In the genomic region with DNA sequence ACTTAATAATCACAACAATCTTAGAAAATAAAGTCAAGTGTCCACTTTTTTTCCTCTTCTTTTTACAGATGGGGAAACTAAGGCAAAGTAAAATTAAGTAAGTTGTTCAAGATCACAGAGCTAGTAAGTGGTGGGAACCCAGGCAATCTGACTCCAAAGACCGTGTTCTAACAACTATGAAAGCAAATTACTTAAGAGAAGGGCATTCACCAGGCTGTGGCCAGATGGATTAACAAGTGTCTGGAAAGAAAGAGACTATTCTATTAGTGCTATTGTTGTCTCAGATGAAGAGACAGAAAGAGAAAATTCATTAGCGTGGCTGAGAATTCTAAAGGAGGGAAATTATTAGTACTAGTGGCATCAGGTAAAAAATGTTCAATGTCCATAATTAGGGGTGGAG, we compare ENCODE assay signal across 20 cellular contexts. TPM values are rescaled to one million over a fixed set of nuclear protein-coding genes. Genes with fewer than 3 reads are reported as not detected.
DNase-seq lines count a peak whose midpoint lies in the region; ATAC-seq, FAIRE-seq and TF ChIP-seq lines count a peak whose summit lies in the region.
"Had no signal": no experiment of that assay in that cellular context is flagged by ENCODE, and none has a peak within 500 bp of the region (broad histone marks: within the 10 kb centered on the region; RNA-seq: fewer than 3 reads in every experiment).

No MANE protein-coding gene starts in this region.

- H3K27ac ChIP-seq in brain microvascular endothelial cell (peak overlapping the region; percentile 86), keratinocyte (ENCODE audit: control insufficient read depth, insufficient read depth, low read length) (peak overlapping the region; percentile 69)
- H3K27ac ChIP-seq: neutrophil had no signal

- ATAC-seq in GM19395 (IDR thresholded peaks at IDR 0.05; ENCODE audit: unreplicated experiment) (no peak), HG02678 (IDR thresholded peaks at IDR 0.05; ENCODE audit: unreplicated experiment) (no peak)
- ATAC-seq: activated T-cell treated with anti-CD3 and anti-CD28 coated beads, Interleukin-2, amount 50 U/mL, for 4 hours had no signal

- H3K27me3 Mint-ChIP-seq in HFFc6 (ENCODE audit: insufficient read depth) (no peaks in the 10 kb centered on the region), progenitor cell of endocrine pancreas (no peaks in the 10 kb centered on the region)

- H3K36me3 Mint-ChIP-seq in HFFc6 (ENCODE audit: low read depth) (peaks cover 5% of the 10 kb centered on the region; the same call in 1 of the 2 replicates), progenitor cell of endocrine pancreas (ENCODE audit: insufficient read depth) (peaks cover 29% of the 10 kb centered on the region)
- H3K36me3 Mint-ChIP-seq: CD4-positive, alpha-beta memory T cell had no signal

- H3K9me3 Mint-ChIP-seq in HFFc6 (no peaks in the 10 kb centered on the region), progenitor cell of endocrine pancreas (ENCODE audit: low read depth) (no peaks in the 10 kb centered on the region)
- H3K9me3 Mint-ChIP-seq: activated T-cell treated with anti-CD3 and anti-CD28 coated beads, Interleukin-2, amount 50 U/mL, for 4 hours; CD4-positive, alpha-beta memory T cell had no signal

- H3K4me3 ChIP-seq in brain microvascular endothelial cell (ENCODE audit: low read depth, low read length) (no peak overlapping the region), keratinocyte (ENCODE audit: control insufficient read depth in 2 of 3, extremely low read depth in 1 of 3, insufficient read depth in 2 of 3, low read depth in 1 of 3, low read length in 3 of 3) (no peak overlapping the region)

- H3K4me1 Mint-ChIP-seq in HFFc6 (ENCODE audit: low read depth) (peaks cover 42% of the 10 kb centered on the region), progenitor cell of endocrine pancreas (ENCODE audit: low read depth) (peaks cover 32% of the 10 kb centered on the region)
- H3K4me1 Mint-ChIP-seq: CD4-positive, alpha-beta memory T cell had no signal

- H3K27ac Mint-ChIP-seq in HFFc6, result peak overlapping the region; percentile 84
- peak overlapping the region; percentile 53 for H3K27ac Mint-ChIP-seq in progenitor cell of endocrine pancreas
- H3K27ac Mint-ChIP-seq: CD4-positive, alpha-beta memory T cell had no signal

- in situ Hi-C loops in brain microvascular endothelial cell (cut with HindIII; ENCODE audit: low pct_ligation_motif_present, low sequenced_read_pairs), result no loop called here

- H2AFZ ChIP-seq in keratinocyte (ENCODE audit: control insufficient read depth, low read length), result no peak overlapping the region

- H3K27me3 ChIP-seq in brain microvascular endothelial cell (replicated peaks) (no peaks in the 10 kb centered on the region), keratinocyte (ENCODE audit: control insufficient read depth, extremely low read depth, insufficient read depth, low read length) (no peaks in the 10 kb centered on the region)
- H3K27me3 ChIP-seq: neutrophil had no signal

- H3K4me2 ChIP-seq in keratinocyte (ENCODE audit: control insufficient read depth, extremely low read depth, insufficient read depth, low read depth, low read length), result no peak overlapping the region

- dilution Hi-C loops in keratinocyte (cut with MboI; ENCODE audit: extremely low pct_ligation_motif_present, low sequenced_read_pairs), result no loop called here

- H3K9me3 ChIP-seq in keratinocyte (ENCODE audit: control insufficient read depth, low read depth, low read length), result no peaks in the 10 kb centered on the region
- H3K9me3 ChIP-seq: neutrophil had no signal

- no peak for FAIRE-seq in keratinocyte (lab: Jason Lieb, UNC)
- FAIRE-seq: GM18507 had no signal

- no peak for TF ChIP-seq CTCF in HFFc6 (IDR thresholded peaks at IDR 0.05)
- TF ChIP-seq CTCF in brain microvascular endothelial cell (IDR thresholded peaks at IDR 0.05; ENCODE audit: low read depth, low read length, missing control alignments), result no peak
- no peak for TF ChIP-seq CTCF in keratinocyte (optimal IDR thresholded peaks at IDR 0.05 in 1 of 3, IDR thresholded peaks at IDR 0.05 in 1 of 3, conservative IDR thresholded peaks at IDR 0.05 in 1 of 3; ENCODE audit: extremely low read depth in 1 of 3, insufficient read depth in 2 of 3, low read length in 3 of 3)
- no peak for TF ChIP-seq CTCF in progenitor cell of endocrine pancreas (IDR thresholded peaks at IDR 0.05; ENCODE audit: unreplicated experiment)

- H3K9me1 ChIP-seq in keratinocyte (ENCODE audit: control insufficient read depth, extremely low read depth, insufficient read depth, low read length), result no peaks in the 10 kb centered on the region

- peaks cover 25% of the 10 kb centered on the region for H3K4me1 ChIP-seq in keratinocyte (ENCODE audit: control insufficient read depth, extremely low read depth, insufficient read depth, low read length)

- peaks cover 6% of the 10 kb centered on the region for H3K36me3 ChIP-seq in brain microvascular endothelial cell (replicated peaks)
- H3K36me3 ChIP-seq in keratinocyte (ENCODE audit: control insufficient read depth in 2 of 2, extremely low read depth in 1 of 2, insufficient read depth in 2 of 2, low read length in 2 of 2), result peaks cover 3 to 22% of the 10 kb centered on the region in 2 experiments
- H3K36me3 ChIP-seq: neutrophil had no signal

- no peak overlapping the region for H3K9ac ChIP-seq in keratinocyte (ENCODE audit: control insufficient read depth, extremely low read depth, insufficient read depth, low read length)

- peaks cover 51% of the 10 kb centered on the region for H3K79me2 ChIP-seq in keratinocyte (ENCODE audit: control insufficient read depth, insufficient read depth, low read length)

- no peak overlapping the region for H3K4me3 Mint-ChIP-seq in HFFc6
- no peak overlapping the region for H3K4me3 Mint-ChIP-seq in progenitor cell of endocrine pancreas (ENCODE audit: low read depth)
- H3K4me3 Mint-ChIP-seq: activated T-cell treated with anti-CD3 and anti-CD28 coated beads, Interleukin-2, amount 50 U/mL, for 4 hours; CD4-positive, alpha-beta memory T cell had no signal

- DNase-seq in HFFc6 (no peak), brain microvascular endothelial cell (no peak), keratinocyte (ENCODE audit: low read depth, low spot score) (no peak), progenitor cell of endocrine pancreas (ENCODE audit: low spot score, unreplicated experiment) (no peak), NCI-H1092 (lab: John Stamatoyannopoulos, UW) (no peak), NCI-H2171 (lab: John Stamatoyannopoulos, UW) (no peak)
- DNase-seq: activated naive CD4-positive, alpha-beta T cell treated with Interleukin-2 at 50 U/mL for 16 hours; activated T-cell treated with anti-CD3 and anti-CD28 coated beads, Interleukin-2, amount 50 U/mL, for 4 hours; CD4-positive, alpha-beta memory T cell; central memory CD4-positive, alpha-beta T cell; glutamatergic neuron; NCI-H187; NCI-H2227 treated with DMSO at 0.1 percent for 48 hours; retina; stimulated activated CD4-positive, alpha-beta T cell treated with anti-CD3 and anti-CD28 coated beads, Interleukin-4, amount 100 ng/mL, for 24 hours; stimulated activated naive CD4-positive, alpha-beta T cell treated with Interleukin-2 at 50 U/mL for 16 hours had no signal

- H4K20me1 ChIP-seq in keratinocyte (ENCODE audit: control insufficient read depth, extremely low read depth, insufficient read depth, low read length), result no peaks in the 10 kb centered on the region

RNA-seq across cellular contexts. Expression of a gene that starts 48.5 kb away (rescaled TPM):
- total RNA-seq in HFFc6 (2021; fragmentation: NEBNext Ultra II Directional; extraction: Animal tissue kit (Norgen Biotek cat#: 25700)), result 1 to 10 TPM; 5.5 to 6.6 (median 6.0) TPM
- 40.4 to 54.2 TPM (median 50.8 TPM) in 3 replicates for polyA plus RNA-seq in keratinocyte
- polyA plus RNA-seq in keratinocyte (2011; ENCODE audit: low read depth), result 6.6 TPM
- polyA plus RNA-seq in keratinocyte (2011; cell fraction: cytosol; rRNA removed), result 25.0 and 52.1 TPM in 2 replicates
- polyA plus RNA-seq in keratinocyte (2011; cell fraction: nucleus; rRNA removed), result 75.5 and 92.1 TPM in 2 replicates
- 9.7 and 34.8 TPM in 2 replicates for polyA plus RNA-seq in keratinocyte (2012; ENCODE audit: low replicate concordance)
- polyA minus RNA-seq in keratinocyte, result 16.1 to 84.1 TPM (median 45.5 TPM) in 3 replicates
- 58.5 TPM for polyA minus RNA-seq in keratinocyte (2011; cell fraction: cytosol; rRNA and poly(A)+ RNA removed)
- polyA minus RNA-seq in keratinocyte (2011; cell fraction: nucleus; rRNA and poly(A)+ RNA removed), result 60.4 and 108 TPM in 2 replicates
- total RNA-seq in progenitor cell of endocrine pancreas, result 62.7 and 68.2 TPM in 2 replicates

RNA-seq across cellular contexts. Expression of a gene that starts 48.9 kb away (rescaled TPM):
- total RNA-seq in HFFc6 (2021; fragmentation: NEBNext Ultra II Directional; extraction: Animal tissue kit (Norgen Biotek cat#: 25700)), result 10 to 100 TPM; 61.8 to 69.0 (median 66.2) TPM
- polyA plus RNA-seq in keratinocyte, result 106 to 183 TPM (median 169 TPM) in 3 replicates
- polyA plus RNA-seq in keratinocyte (2011; ENCODE audit: low read depth), result 123 TPM
- polyA plus RNA-seq in keratinocyte (2011; cell fraction: cytosol; rRNA removed), result 78.2 and 178 TPM in 2 replicates
- 163 and 205 TPM in 2 replicates for polyA plus RNA-seq in keratinocyte (2011; cell fraction: nucleus; rRNA removed)
- 35.9 and 70.7 TPM in 2 replicates for polyA plus RNA-seq in keratinocyte (2012; ENCODE audit: low replicate concordance)
- 32.8 to 160 TPM (median 127 TPM) in 3 replicates for polyA minus RNA-seq in keratinocyte
- polyA minus RNA-seq in keratinocyte (2011; cell fraction: cytosol; rRNA and poly(A)+ RNA removed), result 69.1 TPM
- polyA minus RNA-seq in keratinocyte (2011; cell fraction: nucleus; rRNA and poly(A)+ RNA removed), result 104 and 211 TPM in 2 replicates
- 126 and 132 TPM in 2 replicates for total RNA-seq in progenitor cell of endocrine pancreas
